Comparison of ENCODE assay signal across 8 cellular contexts in the genomic region with DNA sequence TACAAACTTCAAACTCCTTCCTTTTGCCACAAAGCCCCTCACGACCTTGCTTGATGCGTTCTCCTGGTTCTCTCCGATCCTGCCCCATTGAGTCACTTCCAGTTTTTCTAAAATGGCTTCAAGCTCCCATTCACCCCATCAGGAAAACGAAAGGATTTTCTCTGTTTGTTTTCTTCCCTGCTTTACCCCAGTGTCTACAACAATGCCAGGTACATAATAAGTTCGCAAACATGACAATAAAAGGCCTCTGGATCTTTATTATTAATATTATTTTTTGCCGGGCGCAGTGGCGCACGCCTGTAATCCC. TPM values are rescaled to one million over a fixed set of nuclear protein-coding genes. Genes with fewer than 3 reads are reported as not detected.
DNase-seq lines count a peak whose midpoint lies in the region; ATAC-seq lines count a peak whose summit lies in the region.

No MANE protein-coding gene starts in this region.

- ATAC-seq in CD4-positive, CD25-positive, alpha-beta regulatory T cell (ENCODE audit: low read depth in 2 of 2), result no peak
- ATAC-seq in HG02610 (IDR thresholded peaks at IDR 0.05; ENCODE audit: unreplicated experiment) (no peak), HG03159 (IDR thresholded peaks at IDR 0.05; ENCODE audit: unreplicated experiment) (no peak), GM19455 (IDR thresholded peaks at IDR 0.05; ENCODE audit: unreplicated experiment) (no peak)

- H3K9me3 ChIP-seq in CD4-positive, CD25-positive, alpha-beta regulatory T cell (ENCODE audit: control insufficient read depth in 2 of 2, low read length in 2 of 2), result no peaks in the 10 kb centered on the region
- H3K9me3 ChIP-seq in NT2/D1 (ENCODE audit: insufficient read depth, low read length) (no peaks in the 10 kb centered on the region), endocrine pancreas (ENCODE audit: control insufficient read depth, low read length) (no peaks in the 10 kb centered on the region), neuron (ENCODE audit: low read length) (no peaks in the 10 kb centered on the region)

- H3K9me3 Mint-ChIP-seq in CD4-positive, CD25-positive, alpha-beta regulatory T cell, result no peaks in the 10 kb centered on the region

- peaks cover 14% of the 10 kb centered on the region for H3K36me3 ChIP-seq in CD4-positive, CD25-positive, alpha-beta regulatory T cell (ENCODE audit: control insufficient read depth, insufficient read depth, low read length)
- H3K36me3 ChIP-seq in NT2/D1 (ENCODE audit: insufficient read depth, insufficient read length, low read length) (peaks cover 27% of the 10 kb centered on the region), endocrine pancreas (ENCODE audit: control insufficient read depth, insufficient read depth, low read length) (no peaks in the 10 kb centered on the region), neuron (ENCODE audit: insufficient read depth, low read length) (peaks cover 22% of the 10 kb centered on the region)

- H3K27me3 Mint-ChIP-seq in CD4-positive, CD25-positive, alpha-beta regulatory T cell, result peaks cover 6% of the 10 kb centered on the region

- peaks cover 5% of the 10 kb centered on the region for H3K4me1 ChIP-seq in CD4-positive, CD25-positive, alpha-beta regulatory T cell (ENCODE audit: control insufficient read depth, insufficient read depth, low read length, poor library complexity, severe bottlenecking)
- H3K4me1 ChIP-seq in NT2/D1 (ENCODE audit: insufficient read depth, insufficient read length) (peaks cover 2% of the 10 kb centered on the region), endocrine pancreas (ENCODE audit: control insufficient read depth, insufficient read depth, low read length) (peaks cover 4% of the 10 kb centered on the region), neuron (ENCODE audit: insufficient read depth, low read length) (peaks cover 31% of the 10 kb centered on the region)

- H3K27ac ChIP-seq in CD4-positive, CD25-positive, alpha-beta regulatory T cell (ENCODE audit: insufficient read depth, low read length, poor library complexity, severe bottlenecking), result peak overlapping the region; percentile 77

- H3K4me1 Mint-ChIP-seq in CD4-positive, CD25-positive, alpha-beta regulatory T cell, result peaks cover 9 to 22% (median 15%) of the 10 kb centered on the region in 4 donors

- peak overlapping the region; percentile 97 to 100 (median 98) for H3K4me3 Mint-ChIP-seq in CD4-positive, CD25-positive, alpha-beta regulatory T cell

- peak overlapping the region; percentile 92 for H2AFZ ChIP-seq in neuron (ENCODE audit: low read depth, low read length)

- no peak for DNase-seq in CD4-positive, CD25-positive, alpha-beta regulatory T cell
- no peak for DNase-seq in NT2/D1 (ENCODE audit: low read depth, low spot score)
- no peak for DNase-seq in HK-2 (ENCODE audit: unreplicated experiment)

- peaks cover 9% of the 10 kb centered on the region for H3K36me3 Mint-ChIP-seq in CD4-positive, CD25-positive, alpha-beta regulatory T cell

- H3K9ac ChIP-seq in NT2/D1 (ENCODE audit: insufficient read length, low read depth) (peak overlapping the region; percentile 74), endocrine pancreas (ENCODE audit: control insufficient read depth, insufficient read depth, low read length) (peak overlapping the region; percentile 92)

- H3K27me3 ChIP-seq in CD4-positive, CD25-positive, alpha-beta regulatory T cell (ENCODE audit: control insufficient read depth, insufficient read depth, low read length), result no peaks in the 10 kb centered on the region
- H3K27me3 ChIP-seq in NT2/D1 (ENCODE audit: insufficient read depth, insufficient read length) (no peaks in the 10 kb centered on the region), endocrine pancreas (ENCODE audit: control insufficient read depth, insufficient read depth, low read length) (no peaks in the 10 kb centered on the region), neuron (ENCODE audit: insufficient read depth, low read length) (no peaks in the 10 kb centered on the region)

- peak overlapping the region; percentile 88 for H3K4me3 ChIP-seq in CD4-positive, CD25-positive, alpha-beta regulatory T cell (ENCODE audit: low read depth, low read length)
- peak overlapping the region; percentile 27 for H3K4me3 ChIP-seq in NT2/D1 (ENCODE audit: insufficient read length, low read depth)
- H3K4me3 ChIP-seq in endocrine pancreas (ENCODE audit: control insufficient read depth, insufficient read depth, low read length), result peak overlapping the region; percentile 90
- H3K4me3 ChIP-seq in neuron (ENCODE audit: low read length), result peak overlapping the region; percentile 99

- H3K27ac Mint-ChIP-seq in CD4-positive, CD25-positive, alpha-beta regulatory T cell, result peak overlapping the region in 2 of 3 donors; percentile 93 to 96

RNA-seq across cellular contexts. Expression of gene SERTAD3, which starts 0.8 kb away (rescaled TPM):
- total RNA-seq in CD4-positive, CD25-positive, alpha-beta regulatory T cell, result 19.5 TPM
- 1 to 10 TPM; 3.1 to 7.6 (median 6.3) TPM for polyA plus RNA-seq in CD4-positive, CD25-positive, alpha-beta regulatory T cell

RNA-seq across cellular contexts. Expression of gene SERTAD1, which starts 19.2 kb away (rescaled TPM):
- 17.0 TPM for total RNA-seq in CD4-positive, CD25-positive, alpha-beta regulatory T cell
- polyA plus RNA-seq in CD4-positive, CD25-positive, alpha-beta regulatory T cell, result 1 to 10 TPM; 5.5 to 8.5 (median 5.9) TPM

RNA-seq across cellular contexts. Expression of gene BLVRB, which starts 20.6 kb away (rescaled TPM):
- total RNA-seq in CD4-positive, CD25-positive, alpha-beta regulatory T cell, result 6.2 TPM
- 10 to 100 TPM; 19.1 to 48.6 (median 24.1) TPM for polyA plus RNA-seq in CD4-positive, CD25-positive, alpha-beta regulatory T cell

RNA-seq across cellular contexts. Expression of gene SPTBN4, which starts 21.8 kb away (rescaled TPM):
- total RNA-seq in CD4-positive, CD25-positive, alpha-beta regulatory T cell, result not detected
- polyA plus RNA-seq in CD4-positive, CD25-positive, alpha-beta regulatory T cell, result not detected

RNA-seq across cellular contexts. Expression of gene PRX, which starts 31.8 kb away (rescaled TPM):
- 1.3 TPM for total RNA-seq in CD4-positive, CD25-positive, alpha-beta regulatory T cell
- polyA plus RNA-seq in CD4-positive, CD25-positive, alpha-beta regulatory T cell, result under 1 TPM in 3 of 4 donors, not detected in 1; 0.08 to 0.55 (median 0.22) TPM

Comparison
In these comparisons a context has a peak if more than half of its experiments do, and no peak if none do; other contexts are left out.
1. H3K4me3 ChIP-seq: peak in every context shown above with its lines; median percentile 99 in neuron; 90 in endocrine pancreas; 88 in CD4-positive, CD25-positive, alpha-beta regulatory T cell; 27 in NT2/D1.